ENCODE assay signal across 25 cellular contexts in genomic region chr2:235706496-235706895, GRCh38.
"Had no signal": no experiment of that assay in that cellular context is flagged by ENCODE, and none has a peak within 500 bp of the region (broad histone marks: within the 10 kb centered on the region; RNA-seq: fewer than 3 reads in every experiment).

No MANE protein-coding gene starts in this region.

- H3K4me3 Mint-ChIP-seq: activated CD4-positive, alpha-beta T cell treated with anti-CD3 and anti-CD28 coated beads for 36 hours; activated naive CD8-positive, alpha-beta T cell; naive B cell; neural crest cell had no signal

- H3K4me3 ChIP-seq: heart right ventricle, psoas muscle, suprapubic skin, tibial artery had no signal

- H3K9ac ChIP-seq: parathyroid adenoma had no signal

- FAIRE-seq: colon, endometrium had no signal

- H3K27me3 ChIP-seq: heart right ventricle, suprapubic skin, tibial artery had no signal

- H3K27me3 Mint-ChIP-seq: activated CD4-positive, alpha-beta T cell treated with anti-CD3 and anti-CD28 coated beads for 36 hours; activated naive CD8-positive, alpha-beta T cell had no signal

- H3K4me1 ChIP-seq: parathyroid adenoma had no signal

- H3K27ac Mint-ChIP-seq: activated CD4-positive, alpha-beta T cell treated with anti-CD3 and anti-CD28 coated beads for 36 hours; activated naive CD8-positive, alpha-beta T cell had no signal

- H3K27ac ChIP-seq: heart right ventricle, parathyroid adenoma, psoas muscle, suprapubic skin, tibial artery had no signal

- H3K9me3 ChIP-seq: heart right ventricle, psoas muscle, suprapubic skin, tibial artery had no signal

- H3K4me1 Mint-ChIP-seq: activated CD4-positive, alpha-beta T cell treated with anti-CD3 and anti-CD28 coated beads for 36 hours; naive B cell had no signal

- H3K9me3 Mint-ChIP-seq: neural crest cell had no signal

- H3K36me3 Mint-ChIP-seq: activated naive CD8-positive, alpha-beta T cell; naive B cell had no signal

- ATAC-seq: activated CD4-positive, alpha-beta T cell treated with anti-CD3 and anti-CD28 coated beads for 36 hours; heart right ventricle; left ventricle myocardium superior; psoas muscle had no signal

- H2AFZ ChIP-seq: parathyroid adenoma had no signal

- DNase-seq: activated CD4-positive, alpha-beta T cell treated with anti-CD3 and anti-CD28 coated beads for 36 hours; activated CD4-positive, alpha-beta T cell treated with anti-CD3 and anti-CD28 coated beads, Interleukin-2, amount 50 U/mL, for 4 hours; activated CD4-positive, CD25-positive, alpha-beta regulatory T cell; activated effector memory CD4-positive, alpha-beta T cell treated with Interleukin-2 at 50 U/mL for 16 hours; activated naive CD4-positive, alpha-beta T cell treated with Interleukin-2 at 50 U/mL for 16 hours; anterior cingulate cortex; dermis blood vessel endothelial cell; effector CD4-positive, alpha-beta T cell; erythroblast; heart right ventricle; left ventricle myocardium superior; naive B cell; nucleus accumbens; psoas muscle; stimulated activated CD4-positive, alpha-beta T cell treated with anti-CD3 and anti-CD28 coated beads, Interleukin-15, amount 100 ng/mL, for 24 hours; stimulated activated CD4-positive, alpha-beta T cell treated with anti-CD3 and anti-CD28 coated beads, Interleukin-2, amount 100 ng/mL, for 24 hours; stimulated activated naive CD4-positive, alpha-beta T cell; T-helper 1 cell; tibial artery had no signal
